ENCODE assay signal across 23 cellular contexts in genomic region chr5:42960472-42960871, GRCh38.
DNase-seq lines count a peak whose midpoint lies in the region; ATAC-seq, FAIRE-seq and TF ChIP-seq lines count a peak whose summit lies in the region.
"Had no signal": no experiment of that assay in that cellular context is flagged by ENCODE, and none has a peak within 500 bp of the region (broad histone marks: within the 10 kb centered on the region; RNA-seq: fewer than 3 reads in every experiment).

No MANE protein-coding gene starts in this region.

- no peak for ATAC-seq in CD8-positive, alpha-beta T cell
- ATAC-seq in effector memory CD8-positive, alpha-beta T cell (replicated peaks): peak; percentile 16
- ATAC-seq in GM19328 (IDR thresholded peaks at IDR 0.05; ENCODE audit: unreplicated experiment): no peak
- no peak for ATAC-seq in HG03175 (IDR thresholded peaks at IDR 0.05; ENCODE audit: unreplicated experiment)
- no peak for ATAC-seq in HG02870 (IDR thresholded peaks at IDR 0.05; ENCODE audit: unreplicated experiment)
- ATAC-seq: A549 had no signal

- H3K9ac ChIP-seq in SK-N-MC (ENCODE audit: insufficient read length): no peak overlapping the region
- H3K9ac ChIP-seq: BLaER1 treated with 17β-estradiol and CSF1 and Interleukin-3, amounts not matched to agents 10 nM and 100 nM had no signal

- no peak for DNase-seq in CD8-positive, alpha-beta T cell
- DNase-seq in HTR-8/SVneo (ENCODE audit: insufficient read length, low spot score): no peak
- no peak for DNase-seq in SK-N-MC (ENCODE audit: low read depth, low spot score)
- DNase-seq in effector memory CD8-positive, alpha-beta T cell: no peak
- no peak for DNase-seq in HT-29 (ENCODE audit: low spot score)
- DNase-seq: AML-193; Caco-2; Calu3; CD4-positive, alpha-beta T cell; DMS79 treated with DMSO at 0.1 percent for 48 hours; GF-D8 had no signal

- H3K27me3 Mint-ChIP-seq in CD8-positive, alpha-beta T cell (ENCODE audit: low read depth): no peaks in the 10 kb centered on the region
- no peaks in the 10 kb centered on the region for H3K27me3 Mint-ChIP-seq in effector memory CD8-positive, alpha-beta T cell
- H3K27me3 Mint-ChIP-seq: B cell; CD4-positive, alpha-beta T cell had no signal

- H3K36me3 Mint-ChIP-seq in CD8-positive, alpha-beta T cell: no peaks in the 10 kb centered on the region
- peaks cover 12% of the 10 kb centered on the region for H3K36me3 Mint-ChIP-seq in effector memory CD8-positive, alpha-beta T cell (ENCODE audit: insufficient read depth)

- peak overlapping the region; percentile 52 for H3K27ac Mint-ChIP-seq in CD8-positive, alpha-beta T cell
- peak overlapping the region in 1 of 2 donors; percentile 87 for H3K27ac Mint-ChIP-seq in effector memory CD8-positive, alpha-beta T cell
- H3K27ac Mint-ChIP-seq: B cell; CD4-positive, alpha-beta T cell had no signal

- no peak overlapping the region for H3K4me3 ChIP-seq in CD8-positive, alpha-beta T cell (ENCODE audit: low read depth, low read length)
- no peak overlapping the region for H3K4me3 ChIP-seq in SK-N-MC
- H3K4me3 ChIP-seq: A549; BLaER1 treated with 17β-estradiol and CSF1 and Interleukin-3, amounts not matched to agents 10 nM and 100 nM had no signal

- CTCF ChIA-PET in CD8-positive, alpha-beta T cell (lab: Charles Lee): no interaction called here

- TF ChIP-seq CTCF in CD8-positive, alpha-beta T cell (IDR thresholded peaks at IDR 0.05): no peak

- H3K36me3 ChIP-seq in CD8-positive, alpha-beta T cell (ENCODE audit: insufficient read depth, low read length): no peaks in the 10 kb centered on the region
- no peaks in the 10 kb centered on the region for H3K36me3 ChIP-seq in SK-N-MC (ENCODE audit: insufficient read depth, low read length)
- H3K36me3 ChIP-seq: BLaER1 treated with 17β-estradiol and CSF1 and Interleukin-3, amounts not matched to agents 10 nM and 100 nM had no signal

- no peaks in the 10 kb centered on the region for H3K9me3 ChIP-seq in CD8-positive, alpha-beta T cell (ENCODE audit: low read length)
- no peaks in the 10 kb centered on the region for H3K9me3 ChIP-seq in SK-N-MC (ENCODE audit: low read depth, low read length)
- H3K9me3 ChIP-seq: A549; BLaER1 treated with 17β-estradiol and CSF1 and Interleukin-3, amounts not matched to agents 10 nM and 100 nM; Caco-2 had no signal

- H3K4me3 Mint-ChIP-seq in CD8-positive, alpha-beta T cell: no peak overlapping the region
- peak overlapping the region in 1 of 2 donors; percentile 53 for H3K4me3 Mint-ChIP-seq in effector memory CD8-positive, alpha-beta T cell
- H3K4me3 Mint-ChIP-seq: B cell; CD4-positive, alpha-beta T cell had no signal

- H3K9me3 Mint-ChIP-seq in CD8-positive, alpha-beta T cell: no peaks in the 10 kb centered on the region
- H3K9me3 Mint-ChIP-seq in effector memory CD8-positive, alpha-beta T cell: no peaks in the 10 kb centered on the region
- H3K9me3 Mint-ChIP-seq: CD4-positive, alpha-beta T cell had no signal

- H3K4me1 Mint-ChIP-seq in CD8-positive, alpha-beta T cell (ENCODE audit: low read depth): peaks cover 12% of the 10 kb centered on the region
- H3K4me1 Mint-ChIP-seq in effector memory CD8-positive, alpha-beta T cell (ENCODE audit: low read depth in 2 of 2): peaks cover 18 to 21% of the 10 kb centered on the region in 2 donors

- POLR2A ChIA-PET in CD8-positive, alpha-beta T cell (lab: Charles Lee): no interaction called here

- no peak overlapping the region for H3K27ac ChIP-seq in CD8-positive, alpha-beta T cell (ENCODE audit: low read depth, low read length)
- H3K27ac ChIP-seq in SK-N-MC: peak overlapping the region; percentile 91; the same call in 1 of the 2 replicates
- H3K27ac ChIP-seq: 22Rv1; A549; BLaER1 treated with 17β-estradiol and CSF1 and Interleukin-3, amounts not matched to agents 10 nM and 100 nM; C4-2B had no signal

- FAIRE-seq in HTR-8/SVneo (lab: Jason Lieb, UNC): peak; percentile 31
- FAIRE-seq: D721Med, G401.6, GM12891, GM18507 had no signal

- intact Hi-C loops in CD8-positive, alpha-beta T cell (cut with DNase I, micrococcal nuclease): no loop called here

- H3K27me3 ChIP-seq in CD8-positive, alpha-beta T cell (ENCODE audit: insufficient read depth, low read length): no peaks in the 10 kb centered on the region
- H3K27me3 ChIP-seq: BLaER1 treated with 17β-estradiol and CSF1 and Interleukin-3, amounts not matched to agents 10 nM and 100 nM had no signal

- no peaks in the 10 kb centered on the region for H3K4me1 ChIP-seq in CD8-positive, alpha-beta T cell (ENCODE audit: insufficient read depth, low read length)
- H3K4me1 ChIP-seq: A549; BLaER1 treated with 17β-estradiol and CSF1 and Interleukin-3, amounts not matched to agents 10 nM and 100 nM; Caco-2 had no signal
